In the genomic region with DNA sequence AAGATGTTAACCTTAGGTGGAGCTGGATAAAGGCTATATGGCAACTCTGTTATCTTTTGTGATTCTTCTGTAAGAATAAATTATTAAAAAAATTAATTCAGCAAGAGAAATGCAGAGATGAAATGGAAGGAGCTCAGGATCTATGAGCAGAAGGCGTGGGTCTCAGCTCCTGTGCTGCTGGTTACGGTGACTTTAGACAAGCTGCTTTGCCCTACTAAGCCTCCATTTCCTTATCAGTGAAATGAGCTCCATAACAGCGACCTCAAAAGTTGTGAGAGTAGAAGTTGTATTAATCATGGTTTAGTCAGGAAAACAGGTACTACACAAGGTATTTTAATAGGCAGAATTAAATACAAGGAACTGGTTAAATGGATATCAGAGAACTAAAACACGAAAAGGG, we compare ENCODE assay signal across 1 cellular context.
TF ChIP-seq lines count a peak whose summit lies in the region.

No MANE protein-coding gene starts in this region.

TF ChIP-seq in GM23338, 12 proteins besides CTCF, POLR2A, EP300 and RAD21 (continued from another document):
- TF ChIP-seq STAT1 (IDR thresholded peaks at IDR 0.05; ENCODE audit: unreplicated experiment) (no peak), POLR2AphosphoS5 (IDR thresholded peaks at IDR 0.05; ENCODE audit: low read depth) (no peak)
